ENCODE assay signal across 8 cellular contexts in the genomic region with DNA sequence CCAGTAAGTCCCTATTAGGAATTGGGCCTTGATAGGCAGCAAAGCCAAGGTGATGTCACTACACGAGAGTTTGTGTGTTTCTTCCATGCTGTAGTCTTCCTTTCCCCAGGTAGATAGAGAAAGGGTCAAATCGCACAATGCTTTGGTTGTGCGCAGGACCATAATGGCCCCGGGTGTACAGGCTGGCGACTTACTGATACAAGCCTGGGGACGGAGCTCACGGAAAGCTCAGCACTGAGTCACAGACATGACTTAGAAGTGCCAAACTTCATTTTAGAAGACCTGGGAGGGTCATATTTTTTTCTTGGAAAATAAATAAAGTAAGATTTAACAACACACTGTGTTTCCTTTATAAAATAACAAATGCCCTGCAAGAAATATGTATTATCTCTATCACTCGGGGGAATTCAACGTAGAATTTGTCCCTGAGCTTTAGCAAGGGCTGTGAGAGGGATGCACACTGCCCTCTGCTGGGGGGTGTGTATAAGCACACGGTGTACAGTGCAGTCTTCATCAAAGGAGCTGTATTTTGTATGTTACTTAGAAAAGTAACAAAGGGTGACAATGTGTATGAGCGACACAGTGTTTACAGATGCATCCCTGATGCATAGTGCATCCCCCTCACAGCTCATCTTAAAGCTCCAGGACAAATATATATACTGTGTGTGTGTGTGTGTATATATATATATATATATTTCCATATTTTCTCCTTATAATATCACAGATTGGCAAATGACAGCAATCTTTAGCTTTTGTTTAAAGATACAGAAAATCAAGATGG.
DNase-seq lines count a peak whose midpoint lies in the region; ATAC-seq and TF ChIP-seq lines count a peak whose summit lies in the region.

No MANE protein-coding gene starts in this region.

- peak overlapping the region; percentile 20 for H3K4me3 Mint-ChIP-seq in WTC11

- peak; percentile 86 for TF ChIP-seq CTCF in WTC11 (IDR thresholded peaks at IDR 0.05)
- TF ChIP-seq CTCF in colonic mucosa (IDR thresholded peaks at IDR 0.05), result peak; percentile 73

- no peaks in the 10 kb centered on the region for H3K9me3 Mint-ChIP-seq in WTC11

- H3K36me3 ChIP-seq in colonic mucosa, result no peaks in the 10 kb centered on the region

- no peak overlapping the region for H3K27ac Mint-ChIP-seq in WTC11

- H3K27me3 Mint-ChIP-seq in WTC11 (ENCODE audit: low read depth), result no peaks in the 10 kb centered on the region

- H3K4me1 ChIP-seq in colonic mucosa, result no peaks in the 10 kb centered on the region

- no peaks in the 10 kb centered on the region for H3K27me3 ChIP-seq in colonic mucosa

- no peak overlapping the region for H3K27ac ChIP-seq in colonic mucosa

- CTCF ChIA-PET in WTC11 (lab: Charles Lee), result interaction anchor here (0.5 to 1.7 kb wide), 64 partner anchors 9 to 715 kb away, joined by 3 to 37 read pairs (median 4); partner anchors contain the start of genes NEIL3 and VEGFC

- no peak overlapping the region for H3K4me3 ChIP-seq in colonic mucosa

- peak; percentile 69 for DNase-seq in AG08395 (ENCODE audit: low spot score)
- peak; percentile 4 to 79 (median 47) for DNase-seq in NCI-H1417 (lab: John Stamatoyannopoulos, UW)
- DNase-seq in WTC11 (ENCODE audit: low spot score), result peak; percentile 72
- DNase-seq in colonic mucosa, result peak; percentile 38
- DNase-seq in lung microvascular endothelial cell (ENCODE audit: low read depth in 2 of 2), result peak; percentile 85 to 86
- DNase-seq in stimulated activated CD8-positive, alpha-beta memory T cell treated with anti-CD3 and anti-CD28 coated beads, Interleukin-4, amount 100 ng/mL, for 48 hours, result peak; percentile 76

- no peaks in the 10 kb centered on the region for H3K4me1 Mint-ChIP-seq in WTC11

- ATAC-seq in GM18498 (IDR thresholded peaks at IDR 0.05; ENCODE audit: unreplicated experiment) (peak; percentile 74), HG02852 (IDR thresholded peaks at IDR 0.05; ENCODE audit: unreplicated experiment) (peak; percentile 91), WTC11 (peak; percentile 88)

- intact Hi-C loops in colonic mucosa (cut with DNase I), result no loop called here

- H3K36me3 Mint-ChIP-seq in WTC11, result no peaks in the 10 kb centered on the region

- H3K9me3 ChIP-seq in colonic mucosa, result no peaks in the 10 kb centered on the region

- H3K9ac ChIP-seq in colonic mucosa (ENCODE audit: low read depth in 2 of 2, low read length in 2 of 2), result no peak overlapping the region

- POLR2A ChIA-PET in WTC11 (lab: Charles Lee), result no interaction called here

TF ChIP-seq in WTC11, 78 proteins besides CTCF, POLR2A, EP300 and RAD21:
- TF ChIP-seq ZNF219 (CRISPR knock-in tag; IDR thresholded peaks at IDR 0.05; ENCODE audit: borderline replicate concordance), result no peak
- TF ChIP-seq ZNF671 (CRISPR knock-in tag; IDR thresholded peaks at IDR 0.05), result no peak
- TF ChIP-seq JUN (CRISPR knock-in tag; IDR thresholded peaks at IDR 0.05), result no peak
- no peak for TF ChIP-seq MXD4 (CRISPR knock-in tag; IDR thresholded peaks at IDR 0.05; ENCODE audit: borderline replicate concordance)
- no peak for TF ChIP-seq GRHL2 (CRISPR knock-in tag; IDR thresholded peaks at IDR 0.05; ENCODE audit: insufficient replicate concordance, severe bottlenecking)
- TF ChIP-seq ELF4 (CRISPR knock-in tag; IDR thresholded peaks at IDR 0.05; ENCODE audit: low read depth), result no peak
- no peak for TF ChIP-seq ZSCAN18 (CRISPR knock-in tag; IDR thresholded peaks at IDR 0.05)
- no peak for TF ChIP-seq PRRX2 (CRISPR knock-in tag; IDR thresholded peaks at IDR 0.05)
- TF ChIP-seq ATF1 (CRISPR knock-in tag; IDR thresholded peaks at IDR 0.05), result no peak
- no peak for TF ChIP-seq NFYB (CRISPR knock-in tag; conservative IDR thresholded peaks at IDR 0.05; ENCODE audit: low read depth)
- TF ChIP-seq, protein P1, sequence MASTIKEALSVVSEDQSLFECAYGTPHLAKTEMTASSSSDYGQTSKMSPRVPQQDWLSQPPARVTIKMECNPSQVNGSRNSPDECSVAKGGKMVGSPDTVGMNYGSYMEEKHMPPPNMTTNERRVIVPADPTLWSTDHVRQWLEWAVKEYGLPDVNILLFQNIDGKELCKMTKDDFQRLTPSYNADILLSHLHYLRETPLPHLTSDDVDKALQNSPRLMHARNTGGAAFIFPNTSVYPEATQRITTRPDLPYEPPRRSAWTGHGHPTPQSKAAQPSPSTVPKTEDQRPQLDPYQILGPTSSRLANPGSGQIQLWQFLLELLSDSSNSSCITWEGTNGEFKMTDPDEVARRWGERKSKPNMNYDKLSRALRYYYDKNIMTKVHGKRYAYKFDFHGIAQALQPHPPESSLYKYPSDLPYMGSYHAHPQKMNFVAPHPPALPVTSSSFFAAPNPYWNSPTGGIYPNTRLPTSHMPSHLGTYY (CRISPR knock-in tag; IDR thresholded peaks at IDR 0.05), result no peak
- TF ChIP-seq, protein P2, sequence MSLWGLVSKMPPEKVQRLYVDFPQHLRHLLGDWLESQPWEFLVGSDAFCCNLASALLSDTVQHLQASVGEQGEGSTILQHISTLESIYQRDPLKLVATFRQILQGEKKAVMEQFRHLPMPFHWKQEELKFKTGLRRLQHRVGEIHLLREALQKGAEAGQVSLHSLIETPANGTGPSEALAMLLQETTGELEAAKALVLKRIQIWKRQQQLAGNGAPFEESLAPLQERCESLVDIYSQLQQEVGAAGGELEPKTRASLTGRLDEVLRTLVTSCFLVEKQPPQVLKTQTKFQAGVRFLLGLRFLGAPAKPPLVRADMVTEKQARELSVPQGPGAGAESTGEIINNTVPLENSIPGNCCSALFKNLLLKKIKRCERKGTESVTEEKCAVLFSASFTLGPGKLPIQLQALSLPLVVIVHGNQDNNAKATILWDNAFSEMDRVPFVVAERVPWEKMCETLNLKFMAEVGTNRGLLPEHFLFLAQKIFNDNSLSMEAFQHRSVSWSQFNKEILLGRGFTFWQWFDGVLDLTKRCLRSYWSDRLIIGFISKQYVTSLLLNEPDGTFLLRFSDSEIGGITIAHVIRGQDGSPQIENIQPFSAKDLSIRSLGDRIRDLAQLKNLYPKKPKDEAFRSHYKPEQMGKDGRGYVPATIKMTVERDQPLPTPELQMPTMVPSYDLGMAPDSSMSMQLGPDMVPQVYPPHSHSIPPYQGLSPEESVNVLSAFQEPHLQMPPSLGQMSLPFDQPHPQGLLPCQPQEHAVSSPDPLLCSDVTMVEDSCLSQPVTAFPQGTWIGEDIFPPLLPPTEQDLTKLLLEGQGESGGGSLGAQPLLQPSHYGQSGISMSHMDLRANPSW (CRISPR knock-in tag; conservative IDR thresholded peaks at IDR 0.05; ENCODE audit: low read depth), result no peak
- TF ChIP-seq, protein P3, sequence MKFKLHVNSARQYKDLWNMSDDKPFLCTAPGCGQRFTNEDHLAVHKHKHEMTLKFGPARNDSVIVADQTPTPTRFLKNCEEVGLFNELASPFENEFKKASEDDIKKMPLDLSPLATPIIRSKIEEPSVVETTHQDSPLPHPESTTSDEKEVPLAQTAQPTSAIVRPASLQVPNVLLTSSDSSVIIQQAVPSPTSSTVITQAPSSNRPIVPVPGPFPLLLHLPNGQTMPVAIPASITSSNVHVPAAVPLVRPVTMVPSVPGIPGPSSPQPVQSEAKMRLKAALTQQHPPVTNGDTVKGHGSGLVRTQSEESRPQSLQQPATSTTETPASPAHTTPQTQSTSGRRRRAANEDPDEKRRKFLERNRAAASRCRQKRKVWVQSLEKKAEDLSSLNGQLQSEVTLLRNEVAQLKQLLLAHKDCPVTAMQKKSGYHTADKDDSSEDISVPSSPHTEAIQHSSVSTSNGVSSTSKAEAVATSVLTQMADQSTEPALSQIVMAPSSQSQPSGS (CRISPR knock-in tag; IDR thresholded peaks at IDR 0.05; ENCODE audit: borderline replicate concordance, low read depth), result no peak
- no peak for TF ChIP-seq IRF2 (CRISPR knock-in tag; IDR thresholded peaks at IDR 0.05; ENCODE audit: borderline replicate concordance, low read depth)
- no peak for TF ChIP-seq FOXP1 (CRISPR knock-in tag; IDR thresholded peaks at IDR 0.05; ENCODE audit: borderline replicate concordance)
- no peak for TF ChIP-seq EMX1 (CRISPR knock-in tag; IDR thresholded peaks at IDR 0.05)
